15 cellular contexts compared by ENCODE assay signal in genomic region chr13:109770436-109770835, GRCh38. TPM values are rescaled to one million over a fixed set of nuclear protein-coding genes. Genes with fewer than 3 reads are reported as not detected.
DNase-seq lines count a peak whose midpoint lies in the region; ATAC-seq and TF ChIP-seq lines count a peak whose summit lies in the region.
"Had no signal": no experiment of that assay in that cellular context is flagged by ENCODE, and none has a peak within 500 bp of the region (broad histone marks: within the 10 kb centered on the region; RNA-seq: fewer than 3 reads in every experiment).

No MANE protein-coding gene starts in this region.

- TF ChIP-seq CTCF in mucosa of descending colon (IDR thresholded peaks at IDR 0.05): no peak

- H4K91ac ChIP-seq in trophoblast cell (ENCODE audit: low read depth, low read length): no peak overlapping the region

- H3K27me3 Mint-ChIP-seq in stimulated activated naive CD8-positive, alpha-beta T cell treated with anti-CD3 and anti-CD28 coated beads, Interleukin-15, amount 100 ng/mL, for 72 hours: no peaks in the 10 kb centered on the region
- no peaks in the 10 kb centered on the region for H3K27me3 Mint-ChIP-seq in T-helper 17 cell
- H3K27me3 Mint-ChIP-seq: B cell; CD4-positive, alpha-beta T cell had no signal

- no peaks in the 10 kb centered on the region for H3K79me1 ChIP-seq in trophoblast cell (ENCODE audit: low read length)

- H3K36me3 ChIP-seq in trophoblast cell (ENCODE audit: control insufficient read depth in 1 of 2, insufficient read depth in 2 of 2, low read length in 2 of 2) (peaks cover 5 to 6% of the 10 kb centered on the region in 2 experiments), mucosa of descending colon (ENCODE audit: low read depth) (no peaks in the 10 kb centered on the region)
- H3K36me3 ChIP-seq: HAP-1 had no signal

- H3K79me2 ChIP-seq in trophoblast cell (ENCODE audit: control insufficient read depth, insufficient read depth, low read length, poor library complexity): no peaks in the 10 kb centered on the region

- H2AFZ ChIP-seq in trophoblast cell (ENCODE audit: insufficient read depth, low read length, poor library complexity): no peak overlapping the region
- H2AFZ ChIP-seq: GM23248 had no signal

- peaks cover 4% of the 10 kb centered on the region for H3K36me3 Mint-ChIP-seq in T-helper 17 cell (ENCODE audit: low read depth)

- no peaks in the 10 kb centered on the region for H3K9me3 ChIP-seq in T-helper 17 cell (ENCODE audit: control insufficient read depth, low read length, poor library complexity, severe bottlenecking)
- no peaks in the 10 kb centered on the region for H3K9me3 ChIP-seq in trophoblast cell (ENCODE audit: insufficient read depth, low read depth, low read length)
- H3K9me3 ChIP-seq in right cardiac atrium (ENCODE audit: control insufficient read depth, low read length): no peaks in the 10 kb centered on the region
- no peaks in the 10 kb centered on the region for H3K9me3 ChIP-seq in mucosa of descending colon
- H3K9me3 ChIP-seq: Caco-2, HAP-1 had no signal

- no peak overlapping the region for H4K12ac ChIP-seq in trophoblast cell (ENCODE audit: low read depth, low read length)

- H3K27me3 ChIP-seq in trophoblast cell (ENCODE audit: insufficient read depth, low read length) (no peaks in the 10 kb centered on the region), right cardiac atrium (ENCODE audit: control insufficient read depth, insufficient read depth) (no peaks in the 10 kb centered on the region)

- DNase-seq in stimulated activated naive CD8-positive, alpha-beta T cell treated with anti-CD3 and anti-CD28 coated beads, Interleukin-15, amount 100 ng/mL, for 72 hours: no peak
- no peak for DNase-seq in stimulated activated naive CD8-positive, alpha-beta T cell treated with anti-CD3 and anti-CD28 coated beads, Interleukin-15, Interleukin-2, amounts not matched to agents 100 U/mL and 50 U/mL, for 24 hours
- DNase-seq in T-helper 17 cell (no peak), trophoblast cell (no peak), right cardiac atrium (no peak), mucosa of descending colon (no peak), glomerular visceral epithelial cell (ENCODE audit: extremely low spot score) (no peak)
- DNase-seq: 8988T; Caco-2; CD4-positive, alpha-beta T cell; GM23248 had no signal

- no peaks in the 10 kb centered on the region for H3K9me3 Mint-ChIP-seq in stimulated activated naive CD8-positive, alpha-beta T cell treated with anti-CD3 and anti-CD28 coated beads, Interleukin-15, amount 100 ng/mL, for 72 hours
- H3K9me3 Mint-ChIP-seq: CD4-positive, alpha-beta T cell had no signal

- H3K14ac ChIP-seq in trophoblast cell (ENCODE audit: low read length): no peak overlapping the region

- H3K4me3 ChIP-seq in trophoblast cell (ENCODE audit: low read depth, low read length) (no peak overlapping the region), right cardiac atrium (ENCODE audit: low read length) (no peak overlapping the region), mucosa of descending colon (no peak overlapping the region)
- H3K4me3 ChIP-seq: GM23248, HAP-1 had no signal

- H3K27ac Mint-ChIP-seq in stimulated activated naive CD8-positive, alpha-beta T cell treated with anti-CD3 and anti-CD28 coated beads, Interleukin-15, amount 100 ng/mL, for 72 hours: peak overlapping the region; percentile 6 to 31
- H3K27ac Mint-ChIP-seq in T-helper 17 cell: no peak overlapping the region
- H3K27ac Mint-ChIP-seq: B cell; CD4-positive, alpha-beta T cell had no signal

- no peak for ATAC-seq in stimulated activated naive CD8-positive, alpha-beta T cell treated with anti-CD3 and anti-CD28 coated beads, Interleukin-15, amount 100 ng/mL, for 72 hours
- ATAC-seq in stimulated activated naive CD8-positive, alpha-beta T cell treated with anti-CD3 and anti-CD28 coated beads, Interleukin-15, Interleukin-2, amounts not matched to agents 100 U/mL and 50 U/mL, for 24 hours: no peak
- ATAC-seq in T-helper 17 cell: no peak
- ATAC-seq in right cardiac atrium: no peak
- ATAC-seq in mucosa of descending colon: no peak
- ATAC-seq: HepG2 had no signal

- no peak overlapping the region for H3K18ac ChIP-seq in trophoblast cell (ENCODE audit: low read length)

- no peak overlapping the region for H2BK12ac ChIP-seq in trophoblast cell (ENCODE audit: low read length)

- no peak overlapping the region for H2AK5ac ChIP-seq in trophoblast cell (ENCODE audit: low read length)

- no peak overlapping the region for H4K8ac ChIP-seq in trophoblast cell (ENCODE audit: low read depth, low read length)

- H3K9ac ChIP-seq in trophoblast cell (ENCODE audit: low read length): peak overlapping the region; percentile 34
- H3K9ac ChIP-seq: GM23248 had no signal

- H3K23ac ChIP-seq in trophoblast cell (ENCODE audit: low read length): peak overlapping the region; percentile 31

- H3K27ac ChIP-seq in trophoblast cell (ENCODE audit: low read depth, low read length): no peak overlapping the region
- no peak overlapping the region for H3K27ac ChIP-seq in right cardiac atrium (ENCODE audit: low read length)
- H3K27ac ChIP-seq: C4-2B, GM23248 had no signal

- H3K4ac ChIP-seq in trophoblast cell (ENCODE audit: low read depth, low read length): no peak overlapping the region

- no peak overlapping the region for H2BK5ac ChIP-seq in trophoblast cell (ENCODE audit: low read depth, low read length, poor library complexity)

- intact Hi-C loops in right cardiac atrium (cut with DNase I) (loop anchor here in 1 of 4 donors (10.0 kb wide), 1 partner anchor 116 kb away; no protein-coding TSS in a partner anchor), mucosa of descending colon (cut with DNase I, micrococcal nuclease) (no loop called here)

- no peak overlapping the region for H2BK120ac ChIP-seq in trophoblast cell (ENCODE audit: insufficient read depth, low read length, poor library complexity)

- H3K4me3 Mint-ChIP-seq in stimulated activated naive CD8-positive, alpha-beta T cell treated with anti-CD3 and anti-CD28 coated beads, Interleukin-15, amount 100 ng/mL, for 72 hours: no peak overlapping the region
- H3K4me3 Mint-ChIP-seq in T-helper 17 cell: peak overlapping the region; percentile 57
- H3K4me3 Mint-ChIP-seq: B cell; CD4-positive, alpha-beta T cell had no signal

- WGBS in trophoblast cell (ENCODE audit: extremely low coverage, insufficient coverage, insufficient read length): no CpG with 5 or more reads among the region's 6 CpGs
- 97% methylated on average over 6 of the region's 6 CpGs for WGBS in right cardiac atrium

- H3K4me1 ChIP-seq in trophoblast cell (ENCODE audit: control insufficient read depth in 1 of 2, insufficient read depth in 2 of 2, low read length in 2 of 2): no peaks in the 10 kb centered on the region
- H3K4me1 ChIP-seq in right cardiac atrium (ENCODE audit: control insufficient read depth, insufficient read depth, low read length): peaks cover 4% of the 10 kb centered on the region
- no peaks in the 10 kb centered on the region for H3K4me1 ChIP-seq in mucosa of descending colon (ENCODE audit: low read depth)
- H3K4me1 ChIP-seq: Caco-2, HAP-1 had no signal

- no peak overlapping the region for H3K4me2 ChIP-seq in trophoblast cell (ENCODE audit: low read length)

- peaks cover 20% of the 10 kb centered on the region for H3K4me1 Mint-ChIP-seq in stimulated activated naive CD8-positive, alpha-beta T cell treated with anti-CD3 and anti-CD28 coated beads, Interleukin-15, amount 100 ng/mL, for 72 hours
- H3K4me1 Mint-ChIP-seq in T-helper 17 cell: peaks cover 25% of the 10 kb centered on the region

RNA-seq across cellular contexts. Expression of gene IRS2, which starts 15.9 kb away (rescaled TPM):
- 100 to 1,000 TPM in 1 of 2 donors, 10 to 100 TPM in 1; 90.1 to 101 TPM for total RNA-seq in T-helper 17 cell
- polyA plus RNA-seq in trophoblast cell (2013): 6.2 and 6.6 TPM in 2 replicates
- total RNA-seq in right cardiac atrium: 10 to 100 TPM; 10.8 to 28.4 (median 14.6) TPM
- polyA plus RNA-seq in right cardiac atrium: 7.4 TPM
- 10 to 100 TPM; 14.0 to 31.4 (median 23.7) TPM for total RNA-seq in mucosa of descending colon
